ENCODE assay signal across 29 cellular contexts in genomic region chr6:122283884-122284283, GRCh38.
"Had no signal": no experiment of that assay in that cellular context is flagged by ENCODE, and none has a peak within 500 bp of the region (broad histone marks: within the 10 kb centered on the region; RNA-seq: fewer than 3 reads in every experiment).

No MANE protein-coding gene starts in this region.

- H3K36me3 Mint-ChIP-seq: T-cell had no signal

- H3K9me3 Mint-ChIP-seq: T-cell had no signal

- H2AFZ ChIP-seq: PC-9 had no signal

- H3K4me3 Mint-ChIP-seq: T-cell had no signal

- H3K4me1 Mint-ChIP-seq: T-cell had no signal

- H3K36me3 ChIP-seq: SJCRH30 had no signal

- FAIRE-seq: RCC 7860 had no signal

- H3K27ac ChIP-seq: PC-9, RWPE1, SJCRH30, SK-N-MC had no signal

- H3K27me3 ChIP-seq: SJCRH30 had no signal

- DNase-seq: Karpas-422, MM.1S, MV-4-11, NCI-H1092, NCI-H1105, NCI-H1417 treated with DMSO at 0.1 percent for 48 hours, NCI-H1436 treated with DMSO at 0.1 percent for 48 hours, NCI-H1694 treated with DMSO at 0.1 percent for 48 hours, NCI-H187 treated with DMSO at 0.1 percent for 48 hours, NCI-H2029, NCI-H2171 treated with DMSO at 0.1 percent for 48 hours, NCI-H345, NCI-H446 treated with DMSO at 0.1 percent for 48 hours, NCI-H510A, NCI-H524, NCI-H526, NCI-H69, NCI-H774, PC-9, SHP77, SIG-M5, SJCRH30, T-cell had no signal

- ATAC-seq: Panc1, Right ventricle myocardium inferior, SK-N-SH treated with all-trans-retinoic acid at 6 μM for 48 hours, T-cell had no signal

- H3K4me1 ChIP-seq: SJCRH30 had no signal

- H3K27ac Mint-ChIP-seq: T-cell had no signal

- H3K9me3 ChIP-seq: SJCRH30 had no signal

- H3K4me3 ChIP-seq: PC-9, SJCRH30, SK-N-MC had no signal

- H3K4me2 ChIP-seq: PC-9 had no signal
